ENCODE assay signal across 8 cellular contexts in genomic region chr19:43668406-43669158, GRCh38. TPM values are rescaled to one million over a fixed set of nuclear protein-coding genes. Genes with fewer than 3 reads are reported as not detected.
DNase-seq lines count a peak whose midpoint lies in the region; ATAC-seq and TF ChIP-seq lines count a peak whose summit lies in the region.

No MANE protein-coding gene starts in this region.

- peak overlapping the region; percentile 39 for H3K4me3 ChIP-seq in WERI-Rb-1 (ENCODE audit: low read depth, low read length)
- peak overlapping the region; percentile 69 to 77 (median 70) for H3K4me3 ChIP-seq in mammary epithelial cell (replicated peaks in 1 of 3; ENCODE audit: insufficient read depth in 1 of 3, low read depth in 2 of 3, low read length in 3 of 3)
- peak overlapping the region; percentile 45 to 70 (median 52) for H3K4me3 ChIP-seq in skin epidermis

- no TSS peak for BruUV-seq in mammary epithelial cell (replicated peaks; lab: Mats Ljungman, UMichigan)

- H3K4me1 ChIP-seq in mammary epithelial cell (ENCODE audit: insufficient read depth, low read length) = peaks cover 13% of the 10 kb centered on the region

- DNase-seq in 8988T (peak; percentile 80), NCI-H2107 (lab: John Stamatoyannopoulos, UW) (peak; percentile 98), WERI-Rb-1 (peak; percentile 90), mammary epithelial cell (peak; percentile 99), iPS-NIHi11 (ENCODE audit: low spot score) (peak; percentile 98)

- H3K27ac ChIP-seq in WERI-Rb-1 (no peak overlapping the region), mammary epithelial cell (ENCODE audit: insufficient read depth, low read depth, low read length) (peak overlapping the region; percentile 96), skin epidermis (peak overlapping the region; percentile 79 to 95 (median 89))

- H3K9ac ChIP-seq in mammary epithelial cell (ENCODE audit: insufficient read depth, low read length) = peak overlapping the region; percentile 90

- H3K9me3 ChIP-seq in WERI-Rb-1 (ENCODE audit: severe bottlenecking) (no peaks in the 10 kb centered on the region), mammary epithelial cell (replicated peaks; ENCODE audit: insufficient read depth, low read length) (no peaks in the 10 kb centered on the region)

- no peaks in the 10 kb centered on the region for H4K20me1 ChIP-seq in mammary epithelial cell (ENCODE audit: insufficient read depth, low read length)

- TF ChIP-seq CTCF in WERI-Rb-1 (IDR thresholded peaks at IDR 0.05; ENCODE audit: low read depth, low read length) (no peak), mammary epithelial cell (conservative IDR thresholded peaks at IDR 0.05 in 1 of 2, IDR thresholded peaks at IDR 0.05 in 1 of 2; ENCODE audit: extremely low read depth in 1 of 2, insufficient read depth in 1 of 2, low read depth in 1 of 2, low read length in 2 of 2) (no peak)

- ATAC-seq in GM18520 (IDR thresholded peaks at IDR 0.05; ENCODE audit: unreplicated experiment) (peak; percentile 91), HG03064 (IDR thresholded peaks at IDR 0.05; ENCODE audit: low read depth, unreplicated experiment) (peak; percentile 74)

- dilution Hi-C loops in mammary epithelial cell (cut with HindIII; ENCODE audit: low sequenced_read_pairs) = no loop called here

- no peaks in the 10 kb centered on the region for H3K36me3 ChIP-seq in WERI-Rb-1
- H3K36me3 ChIP-seq in mammary epithelial cell (ENCODE audit: insufficient read depth, low read length) = peaks cover 23% of the 10 kb centered on the region

- intact Hi-C loops in mammary epithelial cell (cut with micrococcal nuclease) = loop anchor here (1.0 to 2.0 kb wide), 2 partner anchors 55 to 140 kb away; no protein-coding TSS in a partner anchor

- in situ Hi-C loops in mammary epithelial cell (cut with MboI; ENCODE audit: low sequenced_read_pairs in 2 of 2) = no loop called here

- H3K27me3 ChIP-seq in WERI-Rb-1 (ENCODE audit: insufficient read depth, low read depth, severe bottlenecking) (peaks cover 16% of the 10 kb centered on the region), mammary epithelial cell (ENCODE audit: insufficient read depth, low read length) (no peaks in the 10 kb centered on the region)

- H3K4me2 ChIP-seq in mammary epithelial cell (ENCODE audit: insufficient read depth, low read depth, low read length) = peak overlapping the region; percentile 80

- H3K79me2 ChIP-seq in mammary epithelial cell (ENCODE audit: insufficient read depth, low read length) = peaks cover 44% of the 10 kb centered on the region

- CTCF ChIA-PET in mammary epithelial cell (lab: Charles Lee; ENCODE audit: low non-redundant PET) = interaction anchor here (0.6 to 1.1 kb wide), 7 partner anchors 53 to 222 kb away, joined by 3 to 5 read pairs (median 4); partner anchors contain the start of genes IRGQ and ZNF576

- WGBS in mammary epithelial cell (ENCODE audit: low coverage, missing lambda C conversion rate) = 2% methylated on average over 21 of the region's 47 CpGs

- peak overlapping the region; percentile 66 for H2AFZ ChIP-seq in mammary epithelial cell (ENCODE audit: low read depth, low read length)

RNA-seq across cellular contexts. Expression of gene PLAUR, which starts 1.4 kb away (rescaled TPM):
- total RNA-seq in mammary epithelial cell = 10 to 100 TPM; 10.8 to 79.9 TPM
- 73.7 TPM for polyA plus RNA-seq in mammary epithelial cell
- polyA minus RNA-seq in mammary epithelial cell = 32.9 TPM

RNA-seq across cellular contexts. Expression of gene CADM4, which starts 28.9 kb away (rescaled TPM):
- total RNA-seq in mammary epithelial cell = 10 to 100 TPM; 11.7 to 12.8 TPM
- 4.5 TPM for polyA plus RNA-seq in mammary epithelial cell
- 1.9 TPM for polyA minus RNA-seq in mammary epithelial cell

RNA-seq across cellular contexts. Expression of gene IRGC, which starts 47.3 kb away (rescaled TPM):
- total RNA-seq in mammary epithelial cell = not detected
- not detected for polyA plus RNA-seq in mammary epithelial cell
- polyA minus RNA-seq in mammary epithelial cell = not detected

RNA-seq across cellular contexts. Expression of gene ZNF428, which starts 49.2 kb away (rescaled TPM):
- total RNA-seq in mammary epithelial cell = 10 to 100 TPM; 17.0 to 19.0 TPM
- 12.9 TPM for polyA plus RNA-seq in mammary epithelial cell
- 1.9 TPM for polyA minus RNA-seq in mammary epithelial cell

RNA-seq across cellular contexts. Expression of gene SRRM5, which starts 56.7 kb away (rescaled TPM):
- under 1 TPM in 1 of 2 donors, not detected in 1; 0.24 TPM for total RNA-seq in mammary epithelial cell
- polyA plus RNA-seq in mammary epithelial cell = 0.03 TPM
- polyA minus RNA-seq in mammary epithelial cell = not detected
